1 cellular context compared by ENCODE assay signal in genomic region chr1:19651141-19651737, GRCh38.
TF ChIP-seq lines count a peak whose summit lies in the region.

No MANE protein-coding gene starts in this region.

TF ChIP-seq in K562, 482 proteins besides CTCF, POLR2A, EP300 and RAD21 (continued from another document and continues in another):
- TF ChIP-seq RNF219 (CRISPR knock-in tag; IDR thresholded peaks at IDR 0.05), result no peak
- TF ChIP-seq CBFB (CRISPR knock-in tag; IDR thresholded peaks at IDR 0.05), result no peak
- TF ChIP-seq ZBTB8A (IDR thresholded peaks at IDR 0.05; ENCODE audit: partially characterized antibody), result no peak
- no peak for TF ChIP-seq ZNF175 (CRISPR knock-in tag; IDR thresholded peaks at IDR 0.05; ENCODE audit: low read depth)
- no peak for TF ChIP-seq MTA3 (IDR thresholded peaks at IDR 0.05; ENCODE audit: borderline replicate concordance)
- TF ChIP-seq CTBP1 (IDR thresholded peaks at IDR 0.05; ENCODE audit: borderline replicate concordance), result peak; percentile 45; the same call in 1 of the 2 replicates
- peak; percentile 10; the same call in 1 of the 2 replicates for TF ChIP-seq JUND (IDR thresholded peaks at IDR 0.05; ENCODE audit: borderline replicate concordance, low read depth, low read length)
- peak; percentile 32; the same call in 1 of the 3 replicates for TF ChIP-seq JUND (tag; IDR thresholded peaks at IDR 0.05; ENCODE audit: borderline replicate concordance, low read depth, low read length)
- TF ChIP-seq SREBF2 (CRISPR knock-in tag; IDR thresholded peaks at IDR 0.05), result no peak
- no peak for TF ChIP-seq ZNF589 (CRISPR knock-in tag; IDR thresholded peaks at IDR 0.05; ENCODE audit: low read depth)
- no peak for TF ChIP-seq NR1H2 (CRISPR knock-in tag; IDR thresholded peaks at IDR 0.05)
- TF ChIP-seq CGGBP1 (CRISPR knock-in tag; IDR thresholded peaks at IDR 0.05), result no peak
- no peak for TF ChIP-seq PREB (CRISPR knock-in tag; IDR thresholded peaks at IDR 0.05)
- no peak for TF ChIP-seq LARP7 (IDR thresholded peaks at IDR 0.05)
- TF ChIP-seq YY1 (IDR thresholded peaks at IDR 0.05; ENCODE audit: borderline replicate concordance in 1 of 3, control insufficient read depth in 1 of 3, extremely low read depth in 1 of 3, insufficient read depth in 3 of 3, insufficient read length in 1 of 3, insufficient replicate concordance in 2 of 3, low read depth in 1 of 3, low read length in 2 of 3), result peak in 1 of 3 experiments; percentile 41
- peak; percentile 32; the same call in 1 of the 2 replicates for TF ChIP-seq CXXC5 (CRISPR knock-in tag; IDR thresholded peaks at IDR 0.05)
- no peak for TF ChIP-seq ZFPM2 (CRISPR knock-in tag; IDR thresholded peaks at IDR 0.05)
- no peak for TF ChIP-seq ZNF121 (CRISPR knock-in tag; conservative IDR thresholded peaks at IDR 0.05)
- no peak for TF ChIP-seq ZBTB1 (CRISPR knock-in tag; IDR thresholded peaks at IDR 0.05; ENCODE audit: borderline replicate concordance, low read depth)
- TF ChIP-seq XRCC4 (IDR thresholded peaks at IDR 0.05; ENCODE audit: extremely low read depth, insufficient read depth, insufficient read length), result no peak
- TF ChIP-seq, protein P1, sequence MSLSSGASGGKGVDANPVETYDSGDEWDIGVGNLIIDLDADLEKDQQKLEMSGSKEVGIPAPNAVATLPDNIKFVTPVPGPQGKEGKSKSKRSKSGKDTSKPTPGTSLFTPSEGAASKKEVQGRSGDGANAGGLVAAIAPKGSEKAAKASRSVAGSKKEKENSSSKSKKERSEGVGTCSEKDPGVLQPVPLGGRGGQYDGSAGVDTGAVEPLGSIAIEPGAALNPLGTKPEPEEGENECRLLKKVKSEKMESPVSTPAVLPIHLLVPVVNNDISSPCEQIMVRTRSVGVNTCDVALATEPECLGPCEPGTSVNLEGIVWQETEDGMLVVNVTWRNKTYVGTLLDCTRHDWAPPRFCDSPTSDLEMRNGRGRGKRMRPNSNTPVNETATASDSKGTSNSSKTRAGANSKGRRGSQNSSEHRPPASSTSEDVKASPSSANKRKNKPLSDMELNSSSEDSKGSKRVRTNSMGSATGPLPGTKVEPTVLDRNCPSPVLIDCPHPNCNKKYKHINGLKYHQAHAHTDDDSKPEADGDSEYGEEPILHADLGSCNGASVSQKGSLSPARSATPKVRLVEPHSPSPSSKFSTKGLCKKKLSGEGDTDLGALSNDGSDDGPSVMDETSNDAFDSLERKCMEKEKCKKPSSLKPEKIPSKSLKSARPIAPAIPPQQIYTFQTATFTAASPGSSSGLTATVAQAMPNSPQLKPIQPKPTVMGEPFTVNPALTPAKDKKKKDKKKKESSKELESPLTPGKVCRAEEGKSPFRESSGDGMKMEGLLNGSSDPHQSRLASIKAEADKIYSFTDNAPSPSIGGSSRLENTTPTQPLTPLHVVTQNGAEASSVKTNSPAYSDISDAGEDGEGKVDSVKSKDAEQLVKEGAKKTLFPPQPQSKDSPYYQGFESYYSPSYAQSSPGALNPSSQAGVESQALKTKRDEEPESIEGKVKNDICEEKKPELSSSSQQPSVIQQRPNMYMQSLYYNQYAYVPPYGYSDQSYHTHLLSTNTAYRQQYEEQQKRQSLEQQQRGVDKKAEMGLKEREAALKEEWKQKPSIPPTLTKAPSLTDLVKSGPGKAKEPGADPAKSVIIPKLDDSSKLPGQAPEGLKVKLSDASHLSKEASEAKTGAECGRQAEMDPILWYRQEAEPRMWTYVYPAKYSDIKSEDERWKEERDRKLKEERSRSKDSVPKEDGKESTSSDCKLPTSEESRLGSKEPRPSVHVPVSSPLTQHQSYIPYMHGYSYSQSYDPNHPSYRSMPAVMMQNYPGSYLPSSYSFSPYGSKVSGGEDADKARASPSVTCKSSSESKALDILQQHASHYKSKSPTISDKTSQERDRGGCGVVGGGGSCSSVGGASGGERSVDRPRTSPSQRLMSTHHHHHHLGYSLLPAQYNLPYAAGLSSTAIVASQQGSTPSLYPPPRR (CRISPR knock-in tag; IDR thresholded peaks at IDR 0.05; ENCODE audit: borderline replicate concordance), result no peak
- TF ChIP-seq, protein P2, sequence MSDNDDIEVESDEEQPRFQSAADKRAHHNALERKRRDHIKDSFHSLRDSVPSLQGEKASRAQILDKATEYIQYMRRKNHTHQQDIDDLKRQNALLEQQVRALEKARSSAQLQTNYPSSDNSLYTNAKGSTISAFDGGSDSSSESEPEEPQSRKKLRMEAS (CRISPR knock-in tag; IDR thresholded peaks at IDR 0.05), result no peak
- no peak for TF ChIP-seq REST (CRISPR knock-in tag; IDR thresholded peaks at IDR 0.05; ENCODE audit: low read depth)
- TF ChIP-seq ZBTB7A (IDR thresholded peaks at IDR 0.05; ENCODE audit: borderline replicate concordance, control insufficient read depth, low read depth, low read length), result peak; percentile 38; the same call in 1 of the 2 replicates
- TF ChIP-seq, protein P3, sequence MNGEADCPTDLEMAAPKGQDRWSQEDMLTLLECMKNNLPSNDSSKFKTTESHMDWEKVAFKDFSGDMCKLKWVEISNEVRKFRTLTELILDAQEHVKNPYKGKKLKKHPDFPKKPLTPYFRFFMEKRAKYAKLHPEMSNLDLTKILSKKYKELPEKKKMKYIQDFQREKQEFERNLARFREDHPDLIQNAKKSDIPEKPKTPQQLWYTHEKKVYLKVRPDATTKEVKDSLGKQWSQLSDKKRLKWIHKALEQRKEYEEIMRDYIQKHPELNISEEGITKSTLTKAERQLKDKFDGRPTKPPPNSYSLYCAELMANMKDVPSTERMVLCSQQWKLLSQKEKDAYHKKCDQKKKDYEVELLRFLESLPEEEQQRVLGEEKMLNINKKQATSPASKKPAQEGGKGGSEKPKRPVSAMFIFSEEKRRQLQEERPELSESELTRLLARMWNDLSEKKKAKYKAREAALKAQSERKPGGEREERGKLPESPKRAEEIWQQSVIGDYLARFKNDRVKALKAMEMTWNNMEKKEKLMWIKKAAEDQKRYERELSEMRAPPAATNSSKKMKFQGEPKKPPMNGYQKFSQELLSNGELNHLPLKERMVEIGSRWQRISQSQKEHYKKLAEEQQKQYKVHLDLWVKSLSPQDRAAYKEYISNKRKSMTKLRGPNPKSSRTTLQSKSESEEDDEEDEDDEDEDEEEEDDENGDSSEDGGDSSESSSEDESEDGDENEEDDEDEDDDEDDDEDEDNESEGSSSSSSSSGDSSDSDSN (IDR thresholded peaks at IDR 0.05; ENCODE audit: borderline replicate concordance in 1 of 2, low read depth in 2 of 2, low read length in 2 of 2), result 0 out of 4 replicates have a peak, but pooled peaks of 1 of the 2 experiments have one; percentile 68
- TF ChIP-seq COPS2 (conservative IDR thresholded peaks at IDR 0.05), result no peak
- TF ChIP-seq ZBTB12 (CRISPR knock-in tag; IDR thresholded peaks at IDR 0.05), result no peak
- TF ChIP-seq RCOR1 (IDR thresholded peaks at IDR 0.05; ENCODE audit: borderline replicate concordance in 1 of 2, low read depth in 2 of 2, low read length in 2 of 2), result no peak
- TF ChIP-seq, protein P4, sequence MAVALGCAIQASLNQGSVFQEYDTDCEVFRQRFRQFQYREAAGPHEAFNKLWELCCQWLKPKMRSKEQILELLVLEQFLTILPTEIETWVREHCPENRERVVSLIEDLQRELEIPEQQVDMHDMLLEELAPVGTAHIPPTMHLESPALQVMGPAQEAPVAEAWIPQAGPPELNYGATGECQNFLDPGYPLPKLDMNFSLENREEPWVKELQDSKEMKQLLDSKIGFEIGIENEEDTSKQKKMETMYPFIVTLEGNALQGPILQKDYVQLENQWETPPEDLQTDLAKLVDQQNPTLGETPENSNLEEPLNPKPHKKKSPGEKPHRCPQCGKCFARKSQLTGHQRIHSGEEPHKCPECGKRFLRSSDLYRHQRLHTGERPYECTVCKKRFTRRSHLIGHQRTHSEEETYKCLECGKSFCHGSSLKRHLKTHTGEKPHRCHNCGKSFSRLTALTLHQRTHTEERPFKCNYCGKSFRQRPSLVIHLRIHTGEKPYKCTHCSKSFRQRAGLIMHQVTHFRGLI (CRISPR knock-in tag; IDR thresholded peaks at IDR 0.05), result no peak
- no peak for TF ChIP-seq GABPA (tag; conservative IDR thresholded peaks at IDR 0.05; ENCODE audit: low read depth)
- TF ChIP-seq ARHGAP35 (IDR thresholded peaks at IDR 0.05; ENCODE audit: partially characterized antibody), result no peak
- no peak for TF ChIP-seq PBX2 (CRISPR knock-in tag; IDR thresholded peaks at IDR 0.05; ENCODE audit: low read depth)
- no peak for TF ChIP-seq PBX2 (tag; conservative IDR thresholded peaks at IDR 0.05; ENCODE audit: low read depth)
- TF ChIP-seq ATF4 (CRISPR knock-in tag; IDR thresholded peaks at IDR 0.05), result no peak
